ENCODE assay signal across 13 cellular contexts in the genomic region with DNA sequence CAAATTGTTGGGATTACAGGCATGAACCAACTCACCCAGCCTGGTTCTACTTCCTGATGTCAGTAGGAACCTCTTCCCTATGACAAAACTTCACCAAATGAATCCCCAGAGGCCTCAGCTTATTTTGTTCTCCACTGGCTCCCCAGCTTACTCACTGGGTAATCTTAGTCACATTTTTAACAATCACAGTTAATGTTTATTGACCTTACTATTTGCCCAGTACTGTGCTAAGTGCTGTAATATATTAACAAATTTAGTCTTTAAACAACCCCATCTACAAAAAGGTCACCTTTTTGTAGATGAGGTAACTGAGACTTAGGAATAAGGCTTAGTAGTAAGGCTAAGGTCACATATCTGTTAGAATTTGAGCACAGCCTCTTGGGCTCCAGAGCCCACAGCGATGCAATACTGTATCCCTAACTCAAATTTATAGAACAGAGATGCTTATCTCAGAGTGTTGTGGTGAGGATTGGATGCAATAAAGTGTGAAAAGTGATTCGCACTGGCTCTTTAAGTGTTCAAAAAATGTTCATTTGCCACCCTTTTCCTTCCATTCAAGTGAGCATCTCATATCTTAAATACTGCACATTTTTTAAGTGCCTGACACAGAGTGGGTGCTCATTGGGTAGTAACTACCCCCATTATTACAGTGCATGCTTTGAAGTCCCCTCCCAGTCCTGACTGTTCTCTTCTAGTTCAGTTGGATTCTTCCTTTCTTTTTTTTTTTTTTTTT.
DNase-seq lines count a peak whose midpoint lies in the region; FAIRE-seq and TF ChIP-seq lines count a peak whose summit lies in the region.
"Had no signal": no experiment of that assay in that cellular context is flagged by ENCODE, and none has a peak within 500 bp of the region (broad histone marks: within the 10 kb centered on the region; RNA-seq: fewer than 3 reads in every experiment).

No MANE protein-coding gene starts in this region.

- H3K9ac ChIP-seq in mammary epithelial cell (ENCODE audit: insufficient read depth, low read length) = no peak overlapping the region

- TF ChIP-seq POLR2A in breast epithelium (IDR thresholded peaks at IDR 0.05) = no peak

- H3K27ac ChIP-seq in mammary epithelial cell (ENCODE audit: insufficient read depth, low read depth, low read length) (no peak overlapping the region), breast epithelium (no peak overlapping the region)
- H3K27ac ChIP-seq: upper lobe of right lung had no signal

- H3K27me3 ChIP-seq in mammary epithelial cell (ENCODE audit: insufficient read depth, low read length) (no peaks in the 10 kb centered on the region), breast epithelium (no peaks in the 10 kb centered on the region)
- H3K27me3 ChIP-seq: upper lobe of right lung had no signal

- H3K4me2 ChIP-seq in mammary epithelial cell (ENCODE audit: insufficient read depth, low read depth, low read length) = no peak overlapping the region

- H2AFZ ChIP-seq in mammary epithelial cell (ENCODE audit: low read depth, low read length) = no peak overlapping the region

- CTCF ChIA-PET in mammary epithelial cell (lab: Charles Lee; ENCODE audit: low non-redundant PET) = interaction anchor here (0.6 kb wide), 1 partner anchor 143 kb away, joined by 3 read pairs; no protein-coding TSS in a partner anchor

- WGBS in mammary epithelial cell (ENCODE audit: low coverage, missing lambda C conversion rate) = 100% methylated on average over 2 of the region's 2 CpGs

- H3K9me3 ChIP-seq in mammary epithelial cell (replicated peaks; ENCODE audit: insufficient read depth, low read length) (no peaks in the 10 kb centered on the region), breast epithelium (no peaks in the 10 kb centered on the region)
- H3K9me3 ChIP-seq: upper lobe of right lung had no signal

- H3K36me3 ChIP-seq in mammary epithelial cell (ENCODE audit: insufficient read depth, low read length) (no peaks in the 10 kb centered on the region), breast epithelium (no peaks in the 10 kb centered on the region)
- H3K36me3 ChIP-seq: upper lobe of right lung had no signal

- in situ Hi-C loops in mammary epithelial cell (cut with MboI; ENCODE audit: low sequenced_read_pairs in 2 of 2) = loop anchor here (10.0 to 25.0 kb wide), 5 partner anchors 144 to 532 kb away; a partner anchor contains a TSS

- no peaks in the 10 kb centered on the region for H3K79me2 ChIP-seq in mammary epithelial cell (ENCODE audit: insufficient read depth, low read length)

- H3K4me1 ChIP-seq in mammary epithelial cell (ENCODE audit: insufficient read depth, low read length) (peaks cover 34% of the 10 kb centered on the region), breast epithelium (no peaks in the 10 kb centered on the region)

- peak; percentile 88 for FAIRE-seq in RCC 7860 (lab: Jason Lieb, UNC)

- no peak overlapping the region for H3K4me3 ChIP-seq in mammary epithelial cell (replicated peaks in 1 of 3; ENCODE audit: insufficient read depth in 1 of 3, low read depth in 2 of 3, low read length in 3 of 3)
- no peak overlapping the region for H3K4me3 ChIP-seq in breast epithelium
- H3K4me3 ChIP-seq in foreskin fibroblast (ENCODE audit: low read depth in 1 of 2, low read length in 2 of 2) = no peak overlapping the region
- H3K4me3 ChIP-seq: upper lobe of right lung had no signal

- BruUV-seq in mammary epithelial cell (replicated peaks; lab: Mats Ljungman, UMichigan) = no TSS peak

- DNase-seq in mammary epithelial cell (peak; percentile 58), breast epithelium (ENCODE audit: low spot score in 2 of 2) (no peak), RCC 7860 (ENCODE audit: low spot score) (peak; percentile 70), foreskin fibroblast (peak; percentile 53 to 67), NK-92 (lab: John Stamatoyannopoulos, UW; ENCODE audit: unreplicated experiment) (no peak), NCI-H1105 (lab: John Stamatoyannopoulos, UW) (no peak), NCI-H1417 (lab: John Stamatoyannopoulos, UW) (no peak)
- DNase-seq in stimulated activated CD8-positive, alpha-beta memory T cell treated with anti-CD3 and anti-CD28 coated beads, Interleukin-4, amount 100 ng/mL, for 48 hours = no peak
- DNase-seq: NCI-H1417 treated with DMSO at 0.1 percent for 48 hours, NCI-H524 treated with DMSO at 0.1 percent for 48 hours, nucleus accumbens, SHP77, upper lobe of right lung had no signal

- TF ChIP-seq CTCF in mammary epithelial cell (conservative IDR thresholded peaks at IDR 0.05 in 1 of 2, IDR thresholded peaks at IDR 0.05 in 1 of 2; ENCODE audit: extremely low read depth in 1 of 2, insufficient read depth in 1 of 2, low read depth in 1 of 2, low read length in 2 of 2) (no peak), breast epithelium (IDR thresholded peaks at IDR 0.05) (no peak), foreskin fibroblast (IDR thresholded peaks at IDR 0.05; ENCODE audit: low read depth, low read length) (no peak)

- dilution Hi-C loops in mammary epithelial cell (cut with HindIII; ENCODE audit: low sequenced_read_pairs) = no loop called here

- intact Hi-C loops in mammary epithelial cell (cut with micrococcal nuclease) (loop anchor here (5.0 kb wide), 2 partner anchors 232 to 582 kb away; no protein-coding TSS in a partner anchor), breast epithelium (cut with DNase I; ENCODE audit: low total_unique reads) (no loop called here)

- no peaks in the 10 kb centered on the region for H4K20me1 ChIP-seq in mammary epithelial cell (ENCODE audit: insufficient read depth, low read length)

Comparison
In these comparisons a context has a peak if more than half of its experiments do, and no peak if none do; other contexts are left out.
1. DNase-seq: peak in mammary epithelial cell (single experiment), RCC 7860 (single experiment) and foreskin fibroblast (2 of 2); none in breast epithelium (0 of 2), stimulated activated CD8-positive, alpha-beta memory T cell treated with anti-CD3 and anti-CD28 coated beads, Interleukin-4, amount 100 ng/mL, for 48 hours (single experiment), NK-92 (single experiment), NCI-H1105 (single experiment) and NCI-H1417 (0 of 3).